ENCODE assay signal across 10 cellular contexts in the genomic region with DNA sequence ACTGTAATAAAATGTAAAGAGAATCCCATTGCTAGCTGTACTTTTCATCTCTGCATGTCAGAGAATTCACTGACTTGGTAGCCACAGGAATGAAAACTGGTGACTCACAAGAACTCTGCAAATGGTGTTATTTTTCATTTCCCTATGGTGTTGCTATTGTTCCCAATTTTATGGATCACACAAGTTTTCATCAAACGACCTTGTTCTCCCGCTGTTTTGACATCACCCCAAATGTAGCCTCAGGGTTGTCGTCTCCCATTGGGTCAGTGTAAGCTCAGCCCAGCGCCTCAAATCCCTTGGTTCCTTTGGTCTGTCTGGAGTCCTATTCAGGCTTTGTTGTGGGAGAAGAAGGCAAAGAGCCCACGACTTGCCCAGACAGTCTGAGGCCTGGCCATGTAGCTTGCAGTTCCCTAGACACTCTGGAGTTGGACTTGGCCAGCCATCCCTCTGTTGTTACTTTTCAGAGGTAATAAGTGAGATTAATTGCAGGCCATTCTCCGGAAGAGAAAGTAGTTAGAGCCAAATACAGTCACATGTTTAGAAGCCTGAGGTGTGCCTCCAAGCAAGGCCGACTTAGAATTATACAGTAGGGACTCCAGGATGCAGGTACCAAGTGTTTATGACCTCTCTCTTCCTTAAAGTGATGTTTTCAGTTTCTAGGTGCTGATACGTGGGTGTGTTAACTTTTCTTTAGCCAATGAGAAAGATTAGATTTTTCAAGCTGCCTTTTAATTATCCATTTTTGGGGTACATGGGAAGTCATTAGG.
DNase-seq lines count a peak whose midpoint lies in the region; ATAC-seq and TF ChIP-seq lines count a peak whose summit lies in the region.
"Had no signal": no experiment of that assay in that cellular context is flagged by ENCODE, and none has a peak within 500 bp of the region (broad histone marks: within the 10 kb centered on the region; RNA-seq: fewer than 3 reads in every experiment).

No MANE protein-coding gene starts in this region.

- H3K27ac Mint-ChIP-seq in naive thymus-derived CD8-positive, alpha-beta T cell = peak overlapping the region in 1 of 10 donors; percentile 6
- H3K27ac Mint-ChIP-seq: CD8-positive, alpha-beta T cell had no signal

- H3K9me3 Mint-ChIP-seq in naive thymus-derived CD8-positive, alpha-beta T cell = no peaks in the 10 kb centered on the region
- H3K9me3 Mint-ChIP-seq: CD8-positive, alpha-beta T cell; neural crest cell had no signal

- H3K9me3 ChIP-seq in prostate gland = no peaks in the 10 kb centered on the region

- no peak overlapping the region for H3K4me3 Mint-ChIP-seq in naive thymus-derived CD8-positive, alpha-beta T cell
- H3K4me3 Mint-ChIP-seq: CD8-positive, alpha-beta T cell; neural crest cell had no signal

- H3K4me3 ChIP-seq in fibroblast of villous mesenchyme (ENCODE audit: low read depth, low read length) (no peak overlapping the region), prostate gland (no peak overlapping the region)

- no peak for ATAC-seq in naive thymus-derived CD8-positive, alpha-beta T cell
- ATAC-seq: CD8-positive, alpha-beta T cell had no signal

- H3K36me3 ChIP-seq in prostate gland = peaks cover 0 to 3% of the 10 kb centered on the region in 2 donors

- POLR2A ChIA-PET in naive thymus-derived CD8-positive, alpha-beta T cell (lab: Charles Lee) = no interaction called here

- no peaks in the 10 kb centered on the region for H3K27me3 ChIP-seq in prostate gland (replicated peaks; ENCODE audit: insufficient read depth)

- TF ChIP-seq POLR2A in prostate gland (IDR thresholded peaks at IDR 0.05) = no peak

- H3K27me3 Mint-ChIP-seq in naive thymus-derived CD8-positive, alpha-beta T cell = no peaks in the 10 kb centered on the region

- in situ Hi-C loops in SK-MEL-5 (cut with HindIII; ENCODE audit: low pct_unique_long_range_greater_than_20kb, low sequenced_read_pairs) = no loop called here

- TF ChIP-seq CTCF in fibroblast of villous mesenchyme (IDR thresholded peaks at IDR 0.05; ENCODE audit: insufficient read depth, low read depth, low read length) = no peak
- no peak for TF ChIP-seq CTCF in prostate gland (IDR thresholded peaks at IDR 0.05)

- peaks cover 0 to 7% (median 2%) of the 10 kb centered on the region in 4 donors for H3K4me1 Mint-ChIP-seq in naive thymus-derived CD8-positive, alpha-beta T cell

- peak overlapping the region; percentile 32 to 51 for H3K27ac ChIP-seq in prostate gland

- peaks cover 7% of the 10 kb centered on the region for H3K4me1 ChIP-seq in prostate gland (replicated peaks)

- H3K36me3 Mint-ChIP-seq in naive thymus-derived CD8-positive, alpha-beta T cell = peaks cover 6 to 44% (median 24%) of the 10 kb centered on the region in 3 donors

- DNase-seq in Daoy (ENCODE audit: low read depth) = peak; percentile 70
- DNase-seq in SK-MEL-5 (ENCODE audit: low read depth, low spot score) = peak; percentile 9
- peak; percentile 90 for DNase-seq in fibroblast of villous mesenchyme (ENCODE audit: low read depth)
- no peak for DNase-seq in prostate gland (ENCODE audit: low spot score)
- no peak for DNase-seq in NCI-H1105 (lab: John Stamatoyannopoulos, UW)
- DNase-seq in DMS114 treated with DMSO at 0.1 percent for 48 hours (lab: John Stamatoyannopoulos, UW; ENCODE audit: unreplicated experiment) = no peak
- DNase-seq in NCI-H1694 treated with DMSO at 0.1 percent for 48 hours (lab: John Stamatoyannopoulos, UW) = no peak
- no peak for DNase-seq in naive thymus-derived CD8-positive, alpha-beta T cell
- DNase-seq: CD8-positive, alpha-beta T cell had no signal

- 40% methylated on average over 7 of the region's 8 CpGs for WGBS in prostate gland

- intact Hi-C loops in prostate gland (cut with DNase I) = loop anchor here (10.0 kb wide), 1 partner anchor 162 kb away; the partner anchor contains the start of genes IFT43 and TGFB3

Comparison
In these comparisons a context has a peak if more than half of its experiments do, and no peak if none do; other contexts are left out.
1. DNase-seq: peak in Daoy (single experiment), SK-MEL-5 (single experiment) and fibroblast of villous mesenchyme (single experiment); none in prostate gland (single experiment), NCI-H1105 (single experiment), DMS114 treated with DMSO at 0.1 percent for 48 hours (single experiment), NCI-H1694 treated with DMSO at 0.1 percent for 48 hours (single experiment) and naive thymus-derived CD8-positive, alpha-beta T cell (0 of 10).